In the genomic region with DNA sequence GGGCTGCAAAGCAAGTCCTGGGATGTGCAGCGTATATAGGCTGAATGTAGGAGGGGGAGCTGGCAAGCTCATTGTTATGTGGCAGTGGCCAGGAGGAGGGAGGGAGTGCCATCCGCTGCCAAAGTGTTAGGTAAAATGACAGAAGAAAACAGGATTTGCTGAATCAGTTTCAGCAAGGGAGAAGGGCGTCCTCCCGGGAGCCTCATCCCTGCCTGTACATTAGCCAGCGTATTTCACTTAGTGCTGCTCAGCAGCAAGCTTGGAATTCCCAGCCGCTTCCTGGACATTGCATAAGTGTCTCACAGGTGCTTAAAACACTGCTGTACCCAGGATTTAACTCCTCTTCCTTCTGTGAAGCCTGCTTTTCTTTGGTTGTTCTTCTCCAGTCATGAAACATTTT, we compare ENCODE assay signal across 15 cellular contexts. TPM values are rescaled to one million over a fixed set of nuclear protein-coding genes. Genes with fewer than 3 reads are reported as not detected.
A peak's percentile ranks its signal among the peaks of the same experiment; 100 is the strongest.
DNase-seq lines count a peak whose midpoint lies in the region; ATAC-seq and TF ChIP-seq lines count a peak whose summit lies in the region.
"Had no signal": no experiment of that assay in that cellular context is flagged by ENCODE, and none has a peak within 500 bp of the region (broad histone marks: within the 10 kb centered on the region; RNA-seq: fewer than 3 reads in every experiment).

No MANE protein-coding gene starts in this region.

- no peak for DNase-seq in activated naive CD4-positive, alpha-beta T cell treated with Interleukin-2 at 50 U/mL for 16 hours
- DNase-seq in T-helper 17 cell (no peak), sigmoid colon (no peak)
- DNase-seq: activated CD4-positive, alpha-beta T cell treated with anti-CD3 and anti-CD28 coated beads, Interleukin-2, amount 50 U/mL, for 48 hours; DMS153; PC-9; upper lobe of left lung had no signal

- intact Hi-C loops in sigmoid colon (cut with DNase I): loop anchor here (5.0 to 10.0 kb wide), 2 partner anchors 85 to 392 kb away; a partner anchor contains a TSS

- H3K4me3 Mint-ChIP-seq in activated naive CD4-positive, alpha-beta T cell treated with anti-CD3 and anti-CD28 coated beads, Interleukin-2, amount 50 U/mL, for 24 hours: peak overlapping the region; percentile 8
- H3K4me3 Mint-ChIP-seq in T-helper 17 cell: peak overlapping the region; percentile 86
- no peak overlapping the region for H3K4me3 Mint-ChIP-seq in stimulated activated memory B cell treated with anti-CD40 and anti-IgM and Interleukin-4, amounts not matched to agents 10 μg/mL and 1 μg/mL and 100 μg/mL, for 72 hours
- H3K4me3 Mint-ChIP-seq: T-helper 2 cell treated with Interferon-gamma antibody and Interleukin-4, amounts not matched to agents 5 μg/mL and 100 μg/mL, for 36 hours had no signal

- TF ChIP-seq POLR2A in gastroesophageal sphincter (IDR thresholded peaks at IDR 0.05) (no peak), sigmoid colon (IDR thresholded peaks at IDR 0.05) (no peak)

- H3K27me3 Mint-ChIP-seq in activated naive CD4-positive, alpha-beta T cell treated with anti-CD3 and anti-CD28 coated beads, Interleukin-2, amount 50 U/mL, for 24 hours: no peaks in the 10 kb centered on the region
- H3K27me3 Mint-ChIP-seq in T-helper 17 cell: no peaks in the 10 kb centered on the region
- H3K27me3 Mint-ChIP-seq in stimulated activated memory B cell treated with anti-CD40 and anti-IgM and Interleukin-4, amounts not matched to agents 10 μg/mL and 1 μg/mL and 100 μg/mL, for 72 hours: no peaks in the 10 kb centered on the region

- H3K9me3 Mint-ChIP-seq in activated naive CD4-positive, alpha-beta T cell treated with anti-CD3 and anti-CD28 coated beads, Interleukin-2, amount 50 U/mL, for 24 hours: no peaks in the 10 kb centered on the region
- no peaks in the 10 kb centered on the region for H3K9me3 Mint-ChIP-seq in stimulated activated memory B cell treated with anti-CD40 and anti-IgM and Interleukin-4, amounts not matched to agents 10 μg/mL and 1 μg/mL and 100 μg/mL, for 72 hours
- H3K9me3 Mint-ChIP-seq: T-helper 2 cell treated with Interferon-gamma antibody and Interleukin-4, amounts not matched to agents 5 μg/mL and 100 μg/mL, for 36 hours had no signal

- ATAC-seq in T-helper 17 cell: no peak
- ATAC-seq in gastroesophageal sphincter: no peak
- no peak for ATAC-seq in GM18873 (IDR thresholded peaks at IDR 0.05; ENCODE audit: low FRiP score, unreplicated experiment)
- ATAC-seq in stimulated activated memory B cell treated with anti-CD40 and anti-IgM and Interleukin-4, amounts not matched to agents 10 μg/mL and 1 μg/mL and 100 μg/mL, for 72 hours: no peak
- ATAC-seq in HG02759 (IDR thresholded peaks at IDR 0.05; ENCODE audit: unreplicated experiment): no peak

- peak overlapping the region; percentile 76 for H3K27ac Mint-ChIP-seq in activated naive CD4-positive, alpha-beta T cell treated with anti-CD3 and anti-CD28 coated beads, Interleukin-2, amount 50 U/mL, for 24 hours
- H3K27ac Mint-ChIP-seq in T-helper 17 cell: peak overlapping the region; percentile 9
- no peak overlapping the region for H3K27ac Mint-ChIP-seq in stimulated activated memory B cell treated with anti-CD40 and anti-IgM and Interleukin-4, amounts not matched to agents 10 μg/mL and 1 μg/mL and 100 μg/mL, for 72 hours
- H3K27ac Mint-ChIP-seq: T-helper 2 cell treated with Interferon-gamma antibody and Interleukin-4, amounts not matched to agents 5 μg/mL and 100 μg/mL, for 36 hours had no signal

- H3K9me3 ChIP-seq in T-helper 17 cell (ENCODE audit: control insufficient read depth, low read length, poor library complexity, severe bottlenecking) (no peaks in the 10 kb centered on the region), gastroesophageal sphincter (no peaks in the 10 kb centered on the region), sigmoid colon (no peaks in the 10 kb centered on the region)
- H3K9me3 ChIP-seq: upper lobe of left lung had no signal

- WGBS in gastroesophageal sphincter (ENCODE audit: low coverage in 1 of 2), 2 donors: 63 to 74% methylated on average over 6 of the region's 6 CpGs
- WGBS in sigmoid colon, 2 donors: 87 to 96% methylated on average over 6 of the region's 6 CpGs

- H3K36me3 ChIP-seq in gastroesophageal sphincter (peaks cover 0 to 20% of the 10 kb centered on the region in 2 donors), sigmoid colon (peaks cover 0 to 4% (median 2%) of the 10 kb centered on the region in 4 donors)
- H3K36me3 ChIP-seq: cardiac muscle cell had no signal

- H3K4me3 ChIP-seq in gastroesophageal sphincter (no peak overlapping the region), sigmoid colon (no peak overlapping the region)
- H3K4me3 ChIP-seq: cardiac muscle cell, lung, PC-9, upper lobe of left lung had no signal

- peaks cover 4% of the 10 kb centered on the region for H3K36me3 Mint-ChIP-seq in activated naive CD4-positive, alpha-beta T cell treated with anti-CD3 and anti-CD28 coated beads, Interleukin-2, amount 50 U/mL, for 24 hours
- peaks cover 7% of the 10 kb centered on the region for H3K36me3 Mint-ChIP-seq in T-helper 17 cell (ENCODE audit: low read depth)
- peaks cover 18% of the 10 kb centered on the region for H3K36me3 Mint-ChIP-seq in stimulated activated memory B cell treated with anti-CD40 and anti-IgM and Interleukin-4, amounts not matched to agents 10 μg/mL and 1 μg/mL and 100 μg/mL, for 72 hours

- peaks cover 52% of the 10 kb centered on the region for H3K4me1 Mint-ChIP-seq in activated naive CD4-positive, alpha-beta T cell treated with anti-CD3 and anti-CD28 coated beads, Interleukin-2, amount 50 U/mL, for 24 hours
- H3K4me1 Mint-ChIP-seq in T-helper 17 cell: peaks cover 35% of the 10 kb centered on the region
- peaks cover 65% of the 10 kb centered on the region for H3K4me1 Mint-ChIP-seq in stimulated activated memory B cell treated with anti-CD40 and anti-IgM and Interleukin-4, amounts not matched to agents 10 μg/mL and 1 μg/mL and 100 μg/mL, for 72 hours

- TF ChIP-seq CTCF in gastroesophageal sphincter (IDR thresholded peaks at IDR 0.05) (no peak), sigmoid colon (IDR thresholded peaks at IDR 0.05) (no peak)

- H3K27me3 ChIP-seq in gastroesophageal sphincter (no peaks in the 10 kb centered on the region), sigmoid colon (no peaks in the 10 kb centered on the region)
- H3K27me3 ChIP-seq: upper lobe of left lung had no signal

- TF ChIP-seq EP300 in gastroesophageal sphincter (IDR thresholded peaks at IDR 0.05): no peak
- no peak for TF ChIP-seq EP300 in sigmoid colon (IDR thresholded peaks at IDR 0.05)

- peak overlapping the region in 3 of 4 donors; percentile 29 to 98 (median 97) for H3K27ac ChIP-seq in gastroesophageal sphincter
- peak overlapping the region in 3 of 4 donors; percentile 94 to 99 (median 97) for H3K27ac ChIP-seq in sigmoid colon
- H3K27ac ChIP-seq: cardiac muscle cell, PC-9 had no signal

- peaks cover 0 to 64% (median 18%) of the 10 kb centered on the region in 3 donors for H3K4me1 ChIP-seq in gastroesophageal sphincter
- H3K4me1 ChIP-seq in sigmoid colon: peaks cover 0 to 47% (median 24%) of the 10 kb centered on the region in 4 donors

RNA-seq across cellular contexts. Expression of a gene that starts 2.5 kb away (rescaled TPM):
- 10 to 100 TPM; 32.7 to 42.5 TPM for total RNA-seq in T-helper 17 cell
- total RNA-seq in gastroesophageal sphincter: 100 to 1,000 TPM in 2 of 4 donors, 10 to 100 TPM in 2; 64.2 to 113 (median 97.3) TPM
- 100 to 1,000 TPM; 101 to 158 (median 134) TPM for total RNA-seq in sigmoid colon
- polyA plus RNA-seq in sigmoid colon: 100 to 1,000 TPM in 1 of 3 donors, 10 to 100 TPM in 2; 39.6 to 116 (median 77.5) TPM

RNA-seq across cellular contexts. Expression of a gene that starts 15.2 kb away (rescaled TPM):
- total RNA-seq in T-helper 17 cell (1 to 10 TPM; 6.8 to 9.5 TPM), gastroesophageal sphincter (10 to 100 TPM; 10.1 to 19.7 (median 13.7) TPM), sigmoid colon (10 to 100 TPM in 3 of 4 donors, 1 to 10 TPM in 1; 9.7 to 15.6 (median 12.5) TPM)
- 10 to 100 TPM; 13.2 to 17.1 (median 16.9) TPM for polyA plus RNA-seq in sigmoid colon
